In the genomic region with DNA sequence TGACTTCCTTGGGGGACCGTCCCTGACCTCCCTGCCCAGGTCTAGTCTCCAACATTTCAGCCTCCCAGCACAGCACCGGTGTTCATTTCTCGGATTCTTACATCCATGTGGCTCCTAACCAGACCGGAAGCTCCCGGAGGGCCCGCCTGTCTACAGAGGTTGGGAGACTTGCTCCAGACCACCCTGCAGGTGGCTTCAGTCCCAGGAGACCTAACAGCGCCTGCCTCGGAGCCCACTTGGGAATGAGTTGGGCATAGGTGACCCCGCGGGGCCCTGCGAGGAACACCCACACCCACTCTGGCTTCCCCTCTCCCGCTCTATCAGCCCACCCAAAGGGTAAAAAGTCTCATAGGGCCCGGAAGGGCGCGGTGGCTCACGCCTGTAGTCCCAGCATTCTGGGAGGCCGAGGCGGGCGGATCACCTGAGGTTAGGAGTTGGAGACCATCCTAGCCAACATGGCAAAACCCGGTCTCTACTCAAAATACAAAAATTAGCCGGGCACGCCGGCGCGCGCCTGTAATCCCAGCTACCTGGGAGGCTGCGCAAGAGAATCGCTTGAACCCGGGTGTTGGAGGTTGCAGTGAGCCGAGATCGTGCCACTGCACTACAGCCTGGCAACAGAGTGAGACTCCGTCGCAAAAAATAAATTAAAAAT, we compare ENCODE assay signal across 1 cellular context.
TF ChIP-seq lines count a peak whose summit lies in the region.

No MANE protein-coding gene starts in this region.

TF ChIP-seq in H1, 55 proteins besides CTCF, POLR2A, EP300 and RAD21:
- TF ChIP-seq JUND (IDR thresholded peaks at IDR 0.05; ENCODE audit: low read length) (no peak), KDM1A (IDR thresholded peaks at IDR 0.05; ENCODE audit: borderline replicate concordance, low read length) (0 out of 2 replicates have a peak, but pooled peaks have one; percentile 48), EGR1 (IDR thresholded peaks at IDR 0.05; ENCODE audit: borderline replicate concordance, low read depth, low read length) (no peak)
- TF ChIP-seq, protein P1, sequence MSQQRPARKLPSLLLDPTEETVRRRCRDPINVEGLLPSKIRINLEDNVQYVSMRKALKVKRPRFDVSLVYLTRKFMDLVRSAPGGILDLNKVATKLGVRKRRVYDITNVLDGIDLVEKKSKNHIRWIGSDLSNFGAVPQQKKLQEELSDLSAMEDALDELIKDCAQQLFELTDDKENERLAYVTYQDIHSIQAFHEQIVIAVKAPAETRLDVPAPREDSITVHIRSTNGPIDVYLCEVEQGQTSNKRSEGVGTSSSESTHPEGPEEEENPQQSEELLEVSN (IDR thresholded peaks at IDR 0.05), result peak; percentile 58; the same call in 1 of the 2 replicates
TF ChIP-seq in H1: peak in this region for 2.
